ENCODE assay signal across 1 cellular context in the genomic region with DNA sequence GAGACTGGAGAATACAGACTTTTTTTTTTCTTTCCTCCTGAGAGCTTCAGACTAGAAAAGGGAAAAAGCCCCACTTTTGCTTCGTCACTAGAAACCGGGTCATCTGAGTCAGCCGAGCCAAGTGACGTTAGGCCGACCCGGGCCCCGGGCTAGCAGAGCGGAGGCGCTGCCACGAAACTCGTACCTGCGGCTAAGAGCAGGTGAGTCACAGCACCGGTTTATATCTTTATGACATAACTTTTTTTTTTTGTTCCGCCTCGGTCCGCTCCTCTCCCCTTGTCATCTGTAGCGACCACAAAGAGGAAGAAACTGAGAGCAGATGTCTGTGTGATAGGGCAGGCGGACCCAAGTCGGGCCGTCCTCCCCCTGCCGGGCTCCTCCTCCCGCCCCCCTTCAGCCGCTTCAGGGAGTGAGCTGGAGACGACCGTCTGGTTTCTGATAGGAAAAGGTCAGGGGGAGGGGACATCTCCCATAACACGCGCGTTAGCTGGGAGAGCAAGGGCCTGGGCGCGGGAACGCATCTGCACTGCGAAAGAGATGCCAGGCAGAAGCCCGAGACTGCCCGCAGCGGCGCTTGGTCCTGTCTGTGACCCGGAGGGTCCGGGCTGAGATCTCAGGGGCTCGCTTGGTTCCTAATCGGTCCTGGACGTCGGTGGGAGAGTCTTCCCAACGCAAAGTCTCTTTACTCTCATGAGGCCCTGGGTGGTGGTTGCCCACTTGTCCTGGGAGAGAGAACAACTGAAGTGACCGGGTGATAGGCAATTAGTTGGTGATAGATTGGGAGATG.
TF ChIP-seq lines count a peak whose summit lies in the region.

No MANE protein-coding gene starts in this region.

TF ChIP-seq in HCT116, 20 proteins besides CTCF, POLR2A, EP300 and RAD21:
- no peak for TF ChIP-seq EGR1 (IDR thresholded peaks at IDR 0.05; ENCODE audit: low read depth)
- TF ChIP-seq SP1 (IDR thresholded peaks at IDR 0.05; ENCODE audit: low read depth): no peak
- 0 out of 2 replicates have a peak, but pooled peaks have one; percentile 15 for TF ChIP-seq FOSL1 (IDR thresholded peaks at IDR 0.05; ENCODE audit: low read depth)
TF ChIP-seq in HCT116: peak in this region for 1.
